ENCODE assay signal across 27 cellular contexts in the genomic region with DNA sequence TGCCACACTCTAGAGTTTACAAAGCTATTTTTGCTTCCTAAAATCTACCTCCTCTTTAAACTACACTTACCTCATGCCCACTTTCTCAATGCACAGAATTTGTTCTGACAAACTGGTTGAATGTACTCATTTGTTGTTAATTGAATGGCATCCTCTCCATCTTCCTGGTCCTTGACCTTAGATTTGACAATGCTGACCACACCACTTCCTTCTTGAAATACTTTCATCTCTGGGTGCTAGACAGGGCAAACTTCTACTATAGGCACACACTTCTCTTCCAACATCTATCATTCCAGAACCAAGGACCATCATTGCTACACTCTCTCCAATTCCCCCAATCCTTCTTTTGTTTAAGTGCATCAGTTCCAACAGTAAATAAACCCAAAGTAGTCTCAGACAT.
"Had no signal": no experiment of that assay in that cellular context is flagged by ENCODE, and none has a peak within 500 bp of the region (broad histone marks: within the 10 kb centered on the region; RNA-seq: fewer than 3 reads in every experiment).

No MANE protein-coding gene starts in this region.

- DNase-seq: activated CD4-positive, alpha-beta memory T cell treated with anti-CD3 and anti-CD28 coated beads, Interleukin-2, amount 10 ng/mL, durations not matched to agents 7 days and 5 days; activated CD4-positive, alpha-beta T cell treated with anti-CD3 and anti-CD28 coated beads for 1 hour; activated CD4-positive, alpha-beta T cell treated with anti-CD3 and anti-CD28 coated beads for 48 hours; activated CD4-positive, CD25-positive, alpha-beta regulatory T cell; activated CD8-positive, alpha-beta memory T cell treated with anti-CD3 and anti-CD28 coated beads, Interleukin-2, amount 50 U/mL, for 48 hours; activated effector memory CD4-positive, alpha-beta T cell treated with Interleukin-2 at 50 U/mL for 16 hours; activated naive CD4-positive, alpha-beta T cell treated with anti-CD3 and anti-CD28 coated beads, Interleukin-2, amount 10 ng/mL, durations not matched to agents 7 days and 5 days; activated T-cell treated with anti-CD3 and anti-CD28 coated beads, Interleukin-2, amount 50 U/mL, for 48 hours; amygdala; NCI-H1105 treated with DMSO at 0.1 percent for 48 hours; NCI-H1436; NCI-H1694; NCI-H1930; NCI-H2081 treated with DMSO at 0.1 percent for 48 hours; NCI-H345; NCI-H524 treated with DMSO at 0.1 percent for 48 hours; SHP77; SJCRH30; T1000; WERI-Rb-1 had no signal

- H3K4me3 ChIP-seq: ascending aorta, cardiac muscle cell, SJCRH30, SK-N-MC had no signal

- H3K4me3 Mint-ChIP-seq: activated CD4-positive, alpha-beta memory T cell treated with anti-CD3 and anti-CD28 coated beads, Interleukin-2, amount 10 ng/mL, durations not matched to agents 7 days and 5 days; activated naive CD4-positive, alpha-beta T cell treated with anti-CD3 and anti-CD28 coated beads, Interleukin-2, amount 10 ng/mL, durations not matched to agents 7 days and 5 days; activated naive CD8-positive, alpha-beta T cell; central memory CD8-positive, alpha-beta T cell had no signal

- H3K9me3 ChIP-seq: ascending aorta, SJCRH30 had no signal

- H3K9me3 Mint-ChIP-seq: activated CD4-positive, alpha-beta memory T cell treated with anti-CD3 and anti-CD28 coated beads, Interleukin-2, amount 10 ng/mL, durations not matched to agents 7 days and 5 days; activated naive CD4-positive, alpha-beta T cell treated with anti-CD3 and anti-CD28 coated beads, Interleukin-2, amount 10 ng/mL, durations not matched to agents 7 days and 5 days; central memory CD8-positive, alpha-beta T cell had no signal

- H3K4me1 Mint-ChIP-seq: central memory CD8-positive, alpha-beta T cell had no signal

- H3K27ac Mint-ChIP-seq: activated CD4-positive, alpha-beta memory T cell treated with anti-CD3 and anti-CD28 coated beads, Interleukin-2, amount 10 ng/mL, durations not matched to agents 7 days and 5 days; activated naive CD4-positive, alpha-beta T cell treated with anti-CD3 and anti-CD28 coated beads, Interleukin-2, amount 10 ng/mL, durations not matched to agents 7 days and 5 days; activated naive CD8-positive, alpha-beta T cell had no signal

- H3K27ac ChIP-seq: ascending aorta, cardiac muscle cell, SJCRH30, SK-N-MC, WERI-Rb-1 had no signal

- H3K27me3 Mint-ChIP-seq: activated CD4-positive, alpha-beta memory T cell treated with anti-CD3 and anti-CD28 coated beads, Interleukin-2, amount 10 ng/mL, durations not matched to agents 7 days and 5 days; activated naive CD4-positive, alpha-beta T cell treated with anti-CD3 and anti-CD28 coated beads, Interleukin-2, amount 10 ng/mL, durations not matched to agents 7 days and 5 days; activated naive CD8-positive, alpha-beta T cell; central memory CD8-positive, alpha-beta T cell had no signal

- H3K4me1 ChIP-seq: SJCRH30 had no signal

- ATAC-seq: Panc1 had no signal

- FAIRE-seq: TTC549 had no signal

- H3K27me3 ChIP-seq: ascending aorta, cardiac muscle cell, SJCRH30 had no signal
